ENCODE assay signal across 1 cellular context in genomic region chr18:77119851-77120491, GRCh38.
TF ChIP-seq lines count a peak whose summit lies in the region.

No MANE protein-coding gene starts in this region.

TF ChIP-seq in SK-N-SH, 30 proteins besides CTCF, POLR2A, EP300 and RAD21 (continued from another document):
- no peak for TF ChIP-seq REST (IDR thresholded peaks at IDR 0.05; ENCODE audit: low read depth, low read length)
